Comparison of ENCODE assay signal across 8 cellular contexts in genomic region chr9:33129886-33130284, GRCh38. TPM values are rescaled to one million over a fixed set of nuclear protein-coding genes. Genes with fewer than 3 reads are reported as not detected.
A peak's percentile ranks its signal among the peaks of the same experiment; 100 is the strongest.
DNase-seq lines count a peak whose midpoint lies in the region; ATAC-seq and TF ChIP-seq lines count a peak whose summit lies in the region.

No MANE protein-coding gene starts in this region.

- H3K4me3 ChIP-seq in GM12865 (ENCODE audit: low read depth, low read length) (no peak overlapping the region), OCI-LY3 (ENCODE audit: low read length) (0 out of 2 replicates have a peak overlapping the region, but pooled peaks have one; percentile 7), mucosa of stomach (ENCODE audit: low read length) (no peak overlapping the region)

- no peaks in the 10 kb centered on the region for H3K27me3 Mint-ChIP-seq in osteocyte (ENCODE audit: unreplicated experiment)

- H3K9ac ChIP-seq in OCI-LY3 (ENCODE audit: low read length) (peak overlapping the region; percentile 26; the same call in 1 of the 2 replicates), mucosa of stomach (ENCODE audit: low read length) (peak overlapping the region; percentile 54)

- no peaks in the 10 kb centered on the region for H3K27me3 ChIP-seq in OCI-LY3 (ENCODE audit: low read depth, low read length)
- no peaks in the 10 kb centered on the region for H3K27me3 ChIP-seq in mucosa of stomach (ENCODE audit: control insufficient read depth, insufficient read depth, low read length)

- H3K36me3 Mint-ChIP-seq in osteocyte (ENCODE audit: unreplicated experiment) = peaks cover 26% of the 10 kb centered on the region

- DNase-seq in GM12865 (ENCODE audit: low read depth) (peak; percentile 70), anterior cingulate cortex (lab: John Stamatoyannopoulos, UW) (no peak), osteocyte (ENCODE audit: extremely low spot score, unreplicated experiment) (no peak), GF-D8 (lab: John Stamatoyannopoulos, UW) (no peak), AML-193 (lab: John Stamatoyannopoulos, UW) (no peak)

- TF ChIP-seq CTCF in GM12865 (IDR thresholded peaks at IDR 0.05; ENCODE audit: insufficient read depth, low read depth, low read length, missing control alignments) (no peak), OCI-LY3 (IDR thresholded peaks at IDR 0.05; ENCODE audit: low read depth, low read length) (no peak), osteocyte (IDR thresholded peaks at IDR 0.05) (no peak)

- no peaks in the 10 kb centered on the region for H3K9me3 ChIP-seq in OCI-LY3 (ENCODE audit: insufficient read depth, low read length)
- H3K9me3 ChIP-seq in mucosa of stomach (ENCODE audit: control insufficient read depth, low read length) = no peaks in the 10 kb centered on the region

- H3K4me3 Mint-ChIP-seq in osteocyte (ENCODE audit: unreplicated experiment) = no peak overlapping the region

- H3K4me1 ChIP-seq in OCI-LY3 (ENCODE audit: low read length) (peaks cover 76% of the 10 kb centered on the region), mucosa of stomach (ENCODE audit: control insufficient read depth, insufficient read depth, low read length) (peaks cover 54% of the 10 kb centered on the region)

- peak; percentile 38 for ATAC-seq in GM21786 (IDR thresholded peaks at IDR 0.05; ENCODE audit: unreplicated experiment)

- H3K36me3 ChIP-seq in OCI-LY3 (replicated peaks; ENCODE audit: low read depth, low read length) = peaks cover 84% of the 10 kb centered on the region
- H3K36me3 ChIP-seq in mucosa of stomach (ENCODE audit: control insufficient read depth, insufficient read depth, low read length) = peaks cover 3% of the 10 kb centered on the region

- peaks cover 27% of the 10 kb centered on the region for H3K4me1 Mint-ChIP-seq in osteocyte (ENCODE audit: unreplicated experiment)

- H3K9me3 Mint-ChIP-seq in osteocyte (ENCODE audit: unreplicated experiment) = no peaks in the 10 kb centered on the region

- H3K27ac Mint-ChIP-seq in osteocyte (ENCODE audit: unreplicated experiment) = no peak overlapping the region

- H2AFZ ChIP-seq in OCI-LY3 (ENCODE audit: low read depth, low read length) = no peak overlapping the region

- H3K27ac ChIP-seq in OCI-LY3 (ENCODE audit: low read length) = peak overlapping the region; percentile 61

- H3K79me2 ChIP-seq in OCI-LY3 (ENCODE audit: low read length) = peaks cover 92% of the 10 kb centered on the region

- peak overlapping the region; percentile 49 for H3K4me2 ChIP-seq in OCI-LY3 (ENCODE audit: low read length)

- peaks cover 29% of the 10 kb centered on the region; the same call in 1 of the 2 replicates for H4K20me1 ChIP-seq in OCI-LY3 (ENCODE audit: insufficient read depth, low read length)

RNA-seq across cellular contexts. Expression of gene B4GALT1, which starts 37.3 kb away (rescaled TPM):
- total RNA-seq in osteocyte = 39.1 and 40.9 TPM in 2 replicates

RNA-seq across cellular contexts. Expression of gene SMU1, which starts 53.4 kb away (rescaled TPM):
- total RNA-seq in osteocyte = 22.4 and 23.0 TPM in 2 replicates
